ENCODE assay signal across 13 cellular contexts in genomic region chr6:2104524-2104880, GRCh38.
"Had no signal": no experiment of that assay in that cellular context is flagged by ENCODE, and none has a peak within 500 bp of the region (broad histone marks: within the 10 kb centered on the region; RNA-seq: fewer than 3 reads in every experiment).

No MANE protein-coding gene starts in this region.

- H3K36me3 ChIP-seq: heart left ventricle, lower lobe of right lung had no signal

- H3K27ac ChIP-seq: epithelial cell of prostate, lower lobe of right lung had no signal

- H3K36me3 Mint-ChIP-seq: stimulated activated effector memory CD8-positive, alpha-beta T cell treated with anti-CD3 and anti-CD28 coated beads, Interleukin-12 subunit alpha, Interleukin-12 subunit beta, amount 100 ng/mL, for 72 hours had no signal

- H3K27ac Mint-ChIP-seq: activated B cell treated with CpG ODN at 0.5 μM for 24 hours; activated CD4-positive, alpha-beta T cell treated with anti-CD3 and anti-CD28 coated beads, Interleukin-2, amount 10 ng/mL, durations not matched to agents 24 days and 14 days; activated naive CD8-positive, alpha-beta T cell; stimulated activated effector memory CD8-positive, alpha-beta T cell treated with anti-CD3 and anti-CD28 coated beads, Interleukin-12 subunit alpha, Interleukin-12 subunit beta, amount 100 ng/mL, for 72 hours had no signal

- H3K4me3 ChIP-seq: lower lobe of right lung had no signal

- H3K27me3 Mint-ChIP-seq: activated B cell treated with CpG ODN at 0.5 μM for 24 hours; activated naive CD8-positive, alpha-beta T cell had no signal

- H3K27me3 ChIP-seq: heart left ventricle had no signal

- H3K4me3 Mint-ChIP-seq: activated B cell treated with CpG ODN at 0.5 μM for 24 hours; activated CD4-positive, alpha-beta T cell treated with anti-CD3 and anti-CD28 coated beads, Interleukin-2, amount 10 ng/mL, durations not matched to agents 24 days and 14 days; activated naive CD8-positive, alpha-beta T cell; stimulated activated effector memory CD8-positive, alpha-beta T cell treated with anti-CD3 and anti-CD28 coated beads, Interleukin-12 subunit alpha, Interleukin-12 subunit beta, amount 100 ng/mL, for 72 hours had no signal

- DNase-seq: activated B cell treated with CpG ODN at 0.5 μM for 24 hours; activated CD4-positive, alpha-beta T cell treated with anti-CD3 and anti-CD28 coated beads, Interleukin-2, amount 10 ng/mL, durations not matched to agents 24 days and 14 days; activated CD8-positive, alpha-beta memory T cell treated with anti-CD3 and anti-CD28 coated beads, Interleukin-2, amount 50 U/mL, for 48 hours; activated gamma-delta T cell treated with Interleukin-2 at 50 U/mL for 16 hours; effector memory CD4-positive, alpha-beta T cell; heart left ventricle; left cardiac atrium; lower lobe of right lung; stimulated activated CD4-positive, alpha-beta T cell treated with anti-CD3 and anti-CD28 coated beads, Interleukin-12 subunit alpha, Interleukin-12 subunit beta, amount 100 ng/mL, for 4 hours; stimulated activated CD4-positive, alpha-beta T cell treated with anti-CD3 and anti-CD28 coated beads, Interleukin-2, amount 100 ng/mL, for 24 hours had no signal

- H3K9me3 Mint-ChIP-seq: activated B cell treated with CpG ODN at 0.5 μM for 24 hours; activated CD4-positive, alpha-beta T cell treated with anti-CD3 and anti-CD28 coated beads, Interleukin-2, amount 10 ng/mL, durations not matched to agents 24 days and 14 days; stimulated activated effector memory CD8-positive, alpha-beta T cell treated with anti-CD3 and anti-CD28 coated beads, Interleukin-12 subunit alpha, Interleukin-12 subunit beta, amount 100 ng/mL, for 72 hours had no signal

- H3K9me3 ChIP-seq: heart left ventricle, lower lobe of right lung had no signal

- H3K4me1 Mint-ChIP-seq: activated B cell treated with CpG ODN at 0.5 μM for 24 hours; stimulated activated effector memory CD8-positive, alpha-beta T cell treated with anti-CD3 and anti-CD28 coated beads, Interleukin-12 subunit alpha, Interleukin-12 subunit beta, amount 100 ng/mL, for 72 hours had no signal
